Comparison of ENCODE assay signal across 11 cellular contexts in genomic region chr11:134120921-134121526, GRCh38.
DNase-seq lines count a peak whose midpoint lies in the region; ATAC-seq and TF ChIP-seq lines count a peak whose summit lies in the region.
"Had no signal": no experiment of that assay in that cellular context is flagged by ENCODE, and none has a peak within 500 bp of the region (broad histone marks: within the 10 kb centered on the region; RNA-seq: fewer than 3 reads in every experiment).

No MANE protein-coding gene starts in this region.

- H3K27ac ChIP-seq in ACC112 (ENCODE audit: low read depth, low read length), result peak overlapping the region; percentile 68

- no peak for ATAC-seq in GM19035 (IDR thresholded peaks at IDR 0.05; ENCODE audit: unreplicated experiment)

- no peaks in the 10 kb centered on the region for H3K36me3 ChIP-seq in ACC112 (ENCODE audit: insufficient read depth, low read length)

- H3K79me2 ChIP-seq in ACC112 (ENCODE audit: control insufficient read depth, insufficient read depth, low read length, unreplicated experiment), result peaks cover 9% of the 10 kb centered on the region

- peaks cover 31% of the 10 kb centered on the region for H3K4me1 ChIP-seq in ACC112 (ENCODE audit: control insufficient read depth, insufficient read depth, low read length, unreplicated experiment)

- peak overlapping the region; percentile 19 for H2AFZ ChIP-seq in ACC112 (ENCODE audit: low read length, unreplicated experiment)

- DNase-seq in UCSD-AML1 (lab: John Stamatoyannopoulos, UW; ENCODE audit: unreplicated experiment) (peak; percentile 41), foreskin fibroblast (peak; percentile 53 to 62), nucleus accumbens (lab: John Stamatoyannopoulos, UW) (peak in 52 of 56 donors; percentile 20 to 86 (median 68)), COR-L47 (lab: John Stamatoyannopoulos, UW) (no peak)
- no peak for DNase-seq in effector CD8-positive, alpha-beta T cell (lab: John Stamatoyannopoulos, UW)
- DNase-seq in stimulated activated CD4-positive, alpha-beta T cell treated with anti-CD3 and anti-CD28 coated beads, Interleukin-1b, Interleukin-23, amount 100 ng/mL, for 48 hours, result no peak
- DNase-seq: activated naive CD4-positive, alpha-beta T cell treated with Interleukin-2 at 50 U/mL for 16 hours; NCI-H1048; T-helper 9 cell had no signal

- TF ChIP-seq CTCF in foreskin fibroblast (IDR thresholded peaks at IDR 0.05; ENCODE audit: low read depth, low read length), result no peak

- H3K27me3 ChIP-seq in ACC112 (ENCODE audit: insufficient read depth, low read length), result no peaks in the 10 kb centered on the region

- peak overlapping the region; percentile 66 for H3K4me3 ChIP-seq in ACC112 (ENCODE audit: low read depth, low read length)
- H3K4me3 ChIP-seq in foreskin fibroblast (ENCODE audit: low read depth in 1 of 2, low read length in 2 of 2), result peak overlapping the region; percentile 30 to 53

Comparison
In these comparisons a context has a peak if more than half of its experiments do, and no peak if none do; other contexts are left out.
1. DNase-seq: peak in UCSD-AML1 (single experiment), foreskin fibroblast (2 of 2) and nucleus accumbens (52 of 56); none in COR-L47 (single experiment), effector CD8-positive, alpha-beta T cell (single experiment) and stimulated activated CD4-positive, alpha-beta T cell treated with anti-CD3 and anti-CD28 coated beads, Interleukin-1b, Interleukin-23, amount 100 ng/mL, for 48 hours (single experiment).